ENCODE assay signal across 1 cellular context in genomic region chr3:157532529-157533297, GRCh38.
TF ChIP-seq lines count a peak whose summit lies in the region.

No MANE protein-coding gene starts in this region.

TF ChIP-seq in H1, 55 proteins besides CTCF, POLR2A, EP300 and RAD21:
- no peak for TF ChIP-seq TCF12 (IDR thresholded peaks at IDR 0.05; ENCODE audit: low read depth, low read length)
- peak; percentile 42; the same call in 1 of the 2 replicates for TF ChIP-seq MAFK (IDR thresholded peaks at IDR 0.05; ENCODE audit: low read depth, low read length)
- TF ChIP-seq NANOG (IDR thresholded peaks at IDR 0.05; ENCODE audit: insufficient read depth, low read depth, low read length, poor library complexity, severe bottlenecking): no peak
- TF ChIP-seq JUND (IDR thresholded peaks at IDR 0.05; ENCODE audit: low read length): no peak
- peak; percentile 75 for TF ChIP-seq SRF (IDR thresholded peaks at IDR 0.05; ENCODE audit: low read depth, low read length)
TF ChIP-seq in H1: peak in this region for 2.
